32 cellular contexts compared by ENCODE assay signal in genomic region chrX:25337841-25338240, GRCh38.
"Had no signal": no experiment of that assay in that cellular context is flagged by ENCODE, and none has a peak within 500 bp of the region (broad histone marks: within the 10 kb centered on the region; RNA-seq: fewer than 3 reads in every experiment).

No MANE protein-coding gene starts in this region.

- H3K4me1 ChIP-seq: Peyer's patch had no signal

- DNase-seq: activated CD4-positive, alpha-beta T cell treated with anti-CD3 and anti-CD28 coated beads, Interleukin-2, amount 10 ng/mL, durations not matched to agents 24 days and 14 days; activated CD4-positive, alpha-beta T cell treated with anti-CD3 and anti-CD28 coated beads, Interleukin-2, amount 50 U/mL, for 4 hours; activated CD8-positive, alpha-beta T cell treated with anti-CD3 and anti-CD28 coated beads for 36 hours; activated effector memory CD4-positive, alpha-beta T cell treated with Interleukin-2 at 50 U/mL for 16 hours; activated naive CD4-positive, alpha-beta T cell treated with anti-CD3 and anti-CD28 coated beads, Interleukin-2, amount 10 ng/mL, durations not matched to agents 7 days and 5 days; activated naive CD8-positive, alpha-beta T cell treated with anti-CD3 and anti-CD28 coated beads, Interleukin-2, amount 50 U/mL, for 24 hours; activated T-cell treated with anti-CD3 and anti-CD28 coated beads, Interleukin-2, amount 50 U/mL, for 24 hours; anterior cingulate cortex; brain microvascular endothelial cell; central memory CD4-positive, alpha-beta T cell; MM.1S; MV-4-11; NCI-H1092 treated with DMSO at 0.1 percent for 48 hours; NCI-H1417; NCI-H146; NCI-H187; NCI-H2029 treated with DMSO at 0.1 percent for 48 hours; NCI-H2107; NCI-H2171; NCI-H510A; NCI-H526; NCI-H774; NK-92 treated with Interleukin-12 subunit alpha and Interleukin-12 subunit beta, amount 100 ng/mL, for 24 hours; PC-3; Peyer's patch; RPMI8226; SIG-M5; SW 1271; T-helper 1 cell; T-helper 2 cell; T-helper 9 cell had no signal

- ATAC-seq: activated CD8-positive, alpha-beta T cell treated with anti-CD3 and anti-CD28 coated beads for 36 hours; activated naive CD8-positive, alpha-beta T cell treated with anti-CD3 and anti-CD28 coated beads, Interleukin-2, amount 50 U/mL, for 24 hours; PC-3 had no signal

- H3K27ac ChIP-seq: brain microvascular endothelial cell, Peyer's patch had no signal

- H3K36me3 ChIP-seq: brain microvascular endothelial cell, Peyer's patch had no signal

- H3K9me3 ChIP-seq: Peyer's patch had no signal

- FAIRE-seq: colon had no signal

- H3K4me3 ChIP-seq: Peyer's patch had no signal
